ENCODE assay signal across 21 cellular contexts in the genomic region with DNA sequence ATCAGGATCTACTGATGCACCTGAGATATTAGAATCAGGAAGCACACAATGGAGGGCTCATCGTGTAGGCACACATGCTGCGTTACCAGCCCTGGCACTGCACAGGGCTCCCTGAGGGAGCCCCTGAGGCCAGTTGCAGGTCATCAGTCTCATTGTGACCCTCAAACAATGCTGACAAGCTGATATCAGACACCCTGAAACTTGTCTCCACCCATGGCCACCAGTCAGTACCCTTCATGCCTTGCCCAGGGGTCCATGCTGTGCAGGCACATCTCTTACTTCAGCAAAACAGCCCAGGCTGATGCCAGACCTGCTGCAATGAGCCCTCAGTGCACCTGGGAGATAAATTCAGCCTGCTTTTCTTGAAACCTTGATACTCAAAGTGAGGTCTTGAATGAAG. TPM values are rescaled to one million over a fixed set of nuclear protein-coding genes. Genes with fewer than 3 reads are reported as not detected.
"Had no signal": no experiment of that assay in that cellular context is flagged by ENCODE, and none has a peak within 500 bp of the region (broad histone marks: within the 10 kb centered on the region; RNA-seq: fewer than 3 reads in every experiment).

No MANE protein-coding gene starts in this region.

- ATAC-seq: K562 had no signal

- H3K9ac ChIP-seq: KMS-11, SK-N-SH had no signal

- DNase-seq: Kasumi-1, MM.1S, NCI-H1092 treated with DMSO at 0.1 percent for 48 hours, NCI-H1436, NCI-H187, NCI-H2029, NCI-H2081 treated with DMSO at 0.1 percent for 48 hours, NCI-H2171, NCI-H446, NCI-H510A, NCI-H524 treated with DMSO at 0.1 percent for 48 hours, NCI-H69, NCI-H774, SHP77, SK-N-SH had no signal

- H3K4me3 ChIP-seq: K562 had no signal

- H3K4me2 ChIP-seq: KMS-11, SK-N-SH had no signal

- H3K9me3 ChIP-seq: SK-N-SH had no signal

- H3K27ac ChIP-seq: HL-60, KMS-11, RWPE1 had no signal

RNA-seq across cellular contexts. Expression of a gene that starts 59.5 kb away (rescaled TPM):
- total RNA-seq: K562, M059J had no signal
- polyA plus RNA-seq: IgD-negative memory B cell had no signal
